ENCODE assay signal across 22 cellular contexts in genomic region chr22:43427296-43428004, GRCh38. TPM values are rescaled to one million over a fixed set of nuclear protein-coding genes. Genes with fewer than 3 reads are reported as not detected.
DNase-seq lines count a peak whose midpoint lies in the region; ATAC-seq and TF ChIP-seq lines count a peak whose summit lies in the region.
"Had no signal": no experiment of that assay in that cellular context is flagged by ENCODE, and none has a peak within 500 bp of the region (broad histone marks: within the 10 kb centered on the region; RNA-seq: fewer than 3 reads in every experiment).

No MANE protein-coding gene starts in this region.

- DNase-seq in GM06990 (ENCODE audit: extremely low read depth, insufficient read length) (no peak), OCI-LY7 (ENCODE audit: low spot score) (no peak), endothelial cell (ENCODE audit: low spot score) (no peak), neural progenitor cell (ENCODE audit: low spot score) (no peak), GM19240 (ENCODE audit: insufficient read length, low spot score) (no peak), cerebellar cortex (ENCODE audit: low spot score) (no peak), upper lobe of right lung (no peak)
- DNase-seq: AML-193; CD4-positive, alpha-beta T cell; DMS53; HFFc6; Karpas-422; MM.1S; NCI-H1105; NCI-H187; NCI-H345; NCI-H526 treated with DMSO at 0.1 percent for 48 hours; NK-92 treated with Interleukin-12 subunit alpha and Interleukin-12 subunit beta, amount 100 ng/mL, for 24 hours; OCI-M1; SIG-M5 had no signal

- H3K9me3 ChIP-seq in OCI-LY7 (ENCODE audit: low read length) (no peaks in the 10 kb centered on the region), neural progenitor cell (ENCODE audit: low read depth) (no peaks in the 10 kb centered on the region), upper lobe of right lung (no peaks in the 10 kb centered on the region)

- intact Hi-C loops in OCI-LY7 (cut with micrococcal nuclease; ENCODE audit: unreplicated experiment) (no loop called here), upper lobe of right lung (cut with DNase I) (no loop called here)

- H3K4me1 ChIP-seq in OCI-LY7 (ENCODE audit: insufficient read depth, low read length, poor library complexity, severe bottlenecking) (no peaks in the 10 kb centered on the region), neural progenitor cell (peaks cover 36% of the 10 kb centered on the region), upper lobe of right lung (no peaks in the 10 kb centered on the region)

- H3K27me3 ChIP-seq in GM06990 (replicated peaks; ENCODE audit: control insufficient read depth, insufficient read depth, low read length) (peaks cover 2% of the 10 kb centered on the region), neural progenitor cell (peaks cover 12% of the 10 kb centered on the region), upper lobe of right lung (peaks cover 39% of the 10 kb centered on the region)

- H3K9me3 Mint-ChIP-seq in endothelial cell (ENCODE audit: unreplicated experiment) (no peaks in the 10 kb centered on the region), neural progenitor cell (no peaks in the 10 kb centered on the region)
- H3K9me3 Mint-ChIP-seq: CD4-positive, alpha-beta T cell; HFFc6 had no signal

- H3K9ac ChIP-seq in neural progenitor cell: no peak overlapping the region

- TF ChIP-seq CTCF in GM06990 (IDR thresholded peaks at IDR 0.05; ENCODE audit: insufficient read depth, low read length, poor library complexity, severe bottlenecking): peak; percentile 10
- 0 out of 2 replicates have a peak, but pooled peaks have one; percentile 27 for TF ChIP-seq CTCF in OCI-LY7 (conservative IDR thresholded peaks at IDR 0.05; ENCODE audit: low read length)
- TF ChIP-seq CTCF in endothelial cell (IDR thresholded peaks at IDR 0.05; ENCODE audit: unreplicated experiment): peak; percentile 21
- peak; percentile 39 for TF ChIP-seq CTCF in neural progenitor cell (IDR thresholded peaks at IDR 0.05)
- TF ChIP-seq CTCF in upper lobe of right lung (IDR thresholded peaks at IDR 0.05): no peak

- no peaks in the 10 kb centered on the region for H3K9me2 ChIP-seq in OCI-LY7 (ENCODE audit: insufficient read depth, low read length)

- peaks cover 11% of the 10 kb centered on the region for H3K27me3 Mint-ChIP-seq in endothelial cell (ENCODE audit: unreplicated experiment)
- H3K27me3 Mint-ChIP-seq in neural progenitor cell (ENCODE audit: insufficient read depth, low read depth): peaks cover 13% of the 10 kb centered on the region

- H3K4me3 ChIP-seq in GM06990 (replicated peaks; ENCODE audit: low read depth, low read length) (no peak overlapping the region), OCI-LY7 (ENCODE audit: low read depth, low read length, poor library complexity, severe bottlenecking) (no peak overlapping the region), neural progenitor cell (no peak overlapping the region), upper lobe of right lung (no peak overlapping the region)

- CTCF ChIA-PET in OCI-LY7 (lab: Charles Lee; ENCODE audit: unreplicated experiment): no interaction called here

- H3K4me1 Mint-ChIP-seq in endothelial cell (ENCODE audit: unreplicated experiment) (peaks cover 3% of the 10 kb centered on the region), neural progenitor cell (peaks cover 15% of the 10 kb centered on the region)

- H3K4me3 Mint-ChIP-seq in endothelial cell (ENCODE audit: unreplicated experiment): no peak overlapping the region
- H3K4me3 Mint-ChIP-seq in neural progenitor cell: no peak overlapping the region
- H3K4me3 Mint-ChIP-seq: CD4-positive, alpha-beta T cell; HFFc6 had no signal

- H3K27ac Mint-ChIP-seq in endothelial cell (ENCODE audit: unreplicated experiment) (no peak overlapping the region), neural progenitor cell (no peak overlapping the region)
- H3K27ac Mint-ChIP-seq: CD4-positive, alpha-beta T cell; HFFc6 had no signal

- H3K36me3 Mint-ChIP-seq in endothelial cell (ENCODE audit: low read depth, unreplicated experiment): no peaks in the 10 kb centered on the region
- H3K36me3 Mint-ChIP-seq in neural progenitor cell: no peaks in the 10 kb centered on the region

- no peaks in the 10 kb centered on the region for H3F3A ChIP-seq in neural progenitor cell (ENCODE audit: low read depth)

- H4K20me1 ChIP-seq in OCI-LY7 (ENCODE audit: insufficient read depth, low read length): no peaks in the 10 kb centered on the region
- H4K20me1 ChIP-seq in neural progenitor cell (ENCODE audit: low read depth): no peaks in the 10 kb centered on the region

- no TSS peak for BruUV-seq in OCI-LY7 (replicated peaks; lab: Mats Ljungman, UMichigan)

- H3K79me2 ChIP-seq in OCI-LY7 (ENCODE audit: insufficient read depth, low read depth, low read length): no peaks in the 10 kb centered on the region
- no peaks in the 10 kb centered on the region for H3K79me2 ChIP-seq in neural progenitor cell (ENCODE audit: low read depth)

- no peak overlapping the region for H2AFZ ChIP-seq in OCI-LY7 (ENCODE audit: low read length)
- no peak overlapping the region for H2AFZ ChIP-seq in neural progenitor cell (replicated peaks)

- H3K36me3 ChIP-seq in GM06990 (ENCODE audit: control insufficient read depth, insufficient read depth, low read length) (no peaks in the 10 kb centered on the region), OCI-LY7 (ENCODE audit: insufficient read depth, low read length) (no peaks in the 10 kb centered on the region), neural progenitor cell (no peaks in the 10 kb centered on the region), upper lobe of right lung (no peaks in the 10 kb centered on the region)

- ATAC-seq in HG03196 (IDR thresholded peaks at IDR 0.05; ENCODE audit: unreplicated experiment): no peak
- ATAC-seq in upper lobe of right lung: no peak

- H3K27ac ChIP-seq in OCI-LY7 (ENCODE audit: low read depth, low read length, poor library complexity, severe bottlenecking): no peak overlapping the region
- no peak overlapping the region for H3K27ac ChIP-seq in neural progenitor cell
- H3K27ac ChIP-seq in upper lobe of right lung: no peak overlapping the region

- POLR2A ChIA-PET in OCI-LY7 (lab: Charles Lee): no interaction called here

- H3K4me2 ChIP-seq in OCI-LY7 (ENCODE audit: low read length): no peak overlapping the region
- H3K4me2 ChIP-seq in neural progenitor cell: no peak overlapping the region

RNA-seq across cellular contexts. Expression of gene MPPED1, which starts 15.6 kb away (rescaled TPM):
- not detected in 2 replicates for total RNA-seq in OCI-LY7 (2014; rRNA removed; shearing (Covaris generic))
- total RNA-seq in OCI-LY7 (2022) (not detected in 2 replicates), endothelial cell (ENCODE audit: unreplicated experiment) (0.18 TPM), neural progenitor cell (ENCODE audit: low replicate concordance) (2.0 and 4.5 TPM in 2 replicates), upper lobe of right lung (not detected)
- total RNA-seq: CD4-positive, alpha-beta T cell; HFFc6; RPMI7951 had no signal
